1 cellular context compared by ENCODE assay signal in genomic region chr16:31873556-31874353, GRCh38.
TF ChIP-seq lines count a peak whose summit lies in the region.

Gene ZNF267 (plus strand): TSS chr16:31873807. CDS start chr16:31873967, 160 bp downstream.

TF ChIP-seq in HepG2, 621 proteins besides CTCF, POLR2A, EP300 and RAD21 (continued from another document):
- peak; percentile 83 for TF ChIP-seq ARID4A (CRISPR knock-in tag; IDR thresholded peaks at IDR 0.05; ENCODE audit: borderline replicate concordance)
- 0 out of 2 replicates have a peak, but pooled peaks have one; percentile 58 for TF ChIP-seq ZNF776 (CRISPR knock-in tag; IDR thresholded peaks at IDR 0.05)
- TF ChIP-seq MXD1 (CRISPR knock-in tag; IDR thresholded peaks at IDR 0.05): peak; percentile 84
- peak; percentile 56; the same call in 1 of the 2 replicates for TF ChIP-seq CBX5 (CRISPR knock-in tag; IDR thresholded peaks at IDR 0.05; ENCODE audit: borderline replicate concordance)
- TF ChIP-seq MIER3 (CRISPR knock-in tag; IDR thresholded peaks at IDR 0.05; ENCODE audit: borderline replicate concordance): 0 out of 2 replicates have a peak, but pooled peaks have one; percentile 18
- 0 out of 2 replicates have a peak, but pooled peaks have one; percentile 46 for TF ChIP-seq MYPOP (CRISPR knock-in tag; IDR thresholded peaks at IDR 0.05)
- TF ChIP-seq GLI4 (CRISPR knock-in tag; IDR thresholded peaks at IDR 0.05; ENCODE audit: borderline replicate concordance): no peak
- peak; percentile 83; the same call in 1 of the 2 replicates for TF ChIP-seq NRL (CRISPR knock-in tag; IDR thresholded peaks at IDR 0.05; ENCODE audit: borderline replicate concordance)
- TF ChIP-seq ZNF362 (CRISPR knock-in tag; IDR thresholded peaks at IDR 0.05; ENCODE audit: borderline replicate concordance): peak; percentile 98
- TF ChIP-seq PHF20 (CRISPR knock-in tag; IDR thresholded peaks at IDR 0.05): peak; percentile 68
- peak; percentile 60 for TF ChIP-seq XRCC5 (optimal IDR thresholded peaks at IDR 0.05; ENCODE audit: low read length)
- TF ChIP-seq ZFP91 (CRISPR knock-in tag; IDR thresholded peaks at IDR 0.05; ENCODE audit: borderline replicate concordance): peak; percentile 41; the same call in 1 of the 2 replicates
- no peak for TF ChIP-seq ZSCAN25 (CRISPR knock-in tag; IDR thresholded peaks at IDR 0.05)
- 0 out of 2 replicates have a peak, but pooled peaks have one; percentile 38 for TF ChIP-seq ZNF552 (CRISPR knock-in tag; IDR thresholded peaks at IDR 0.05; ENCODE audit: borderline replicate concordance)
- 0 out of 2 replicates have a peak, but pooled peaks have one; percentile 35 for TF ChIP-seq HIVEP1 (CRISPR knock-in tag; IDR thresholded peaks at IDR 0.05)
- no peak for TF ChIP-seq NONO (IDR thresholded peaks at IDR 0.05)
- no peak; the same call in 1 of the 2 replicates for TF ChIP-seq NONO (CRISPR knock-in tag; conservative IDR thresholded peaks at IDR 0.05)
- TF ChIP-seq RARG (CRISPR knock-in tag; IDR thresholded peaks at IDR 0.05; ENCODE audit: low read depth): no peak
- TF ChIP-seq SP4 (CRISPR knock-in tag; IDR thresholded peaks at IDR 0.05): peak; percentile 40; the same call in 1 of the 2 replicates
- peak; percentile 47; the same call in 1 of the 2 replicates for TF ChIP-seq PITX1 (CRISPR knock-in tag; IDR thresholded peaks at IDR 0.05)
- 0 out of 2 replicates have a peak, but pooled peaks have one; percentile 39 for TF ChIP-seq DZIP1 (CRISPR knock-in tag; IDR thresholded peaks at IDR 0.05)
- no peak for TF ChIP-seq ZNF484 (CRISPR knock-in tag; IDR thresholded peaks at IDR 0.05; ENCODE audit: borderline replicate concordance, low read depth)
